In genomic region chr19:11035441-11036377, GRCh38 we compare ENCODE assay signal across 8 cellular contexts. TPM values are rescaled to one million over a fixed set of nuclear protein-coding genes. Genes with fewer than 3 reads are reported as not detected.
DNase-seq lines count a peak whose midpoint lies in the region; ATAC-seq and TF ChIP-seq lines count a peak whose summit lies in the region.

No MANE protein-coding gene starts in this region.

- TF ChIP-seq CTCF in right atrium auricular region (IDR thresholded peaks at IDR 0.05) (peak; percentile 79 to 88), sigmoid colon (IDR thresholded peaks at IDR 0.05) (peak; percentile 79 to 89 (median 84))

- TF ChIP-seq EP300 in sigmoid colon (IDR thresholded peaks at IDR 0.05), result no peak

- H3K4me3 ChIP-seq in right atrium auricular region (no peak overlapping the region), sigmoid colon (no peak overlapping the region)

- no peak for ATAC-seq in GM19395 (IDR thresholded peaks at IDR 0.05; ENCODE audit: unreplicated experiment)

- H3K4me1 ChIP-seq in right atrium auricular region (peaks cover 0 to 10% of the 10 kb centered on the region in 2 donors), sigmoid colon (peaks cover 0 to 15% (median 9%) of the 10 kb centered on the region in 4 donors)

- H3K36me3 ChIP-seq in right atrium auricular region, result peaks cover 66% of the 10 kb centered on the region
- peaks cover 21 to 92% (median 41%) of the 10 kb centered on the region in 4 donors for H3K36me3 ChIP-seq in sigmoid colon

- 22 to 37% methylated on average over 15 of the region's 15 CpGs for WGBS in sigmoid colon, 2 donors

- peak; percentile 54 for DNase-seq in GDM1 (lab: John Stamatoyannopoulos, UW)
- DNase-seq in HCEC 1CT, result peak; percentile 69
- peak; percentile 91 for DNase-seq in NCI-H1436 (lab: John Stamatoyannopoulos, UW)
- DNase-seq in T-helper 1 cell, result peak; percentile 66 to 83 (median 80)
- peak; percentile 67 for DNase-seq in amniotic stem cell (lab: John Stamatoyannopoulos, UW)
- DNase-seq in right atrium auricular region (ENCODE audit: low spot score), result peak; percentile 94
- peak; percentile 96 for DNase-seq in sigmoid colon

- TF ChIP-seq POLR2A in sigmoid colon (IDR thresholded peaks at IDR 0.05), result no peak

- H3K9me3 ChIP-seq in right atrium auricular region, result no peaks in the 10 kb centered on the region
- H3K9me3 ChIP-seq in sigmoid colon, result no peaks in the 10 kb centered on the region

- intact Hi-C loops in sigmoid colon (cut with DNase I), result loop anchor here (1.0 to 10.0 kb wide), 4 partner anchors 91 to 169 kb away; no protein-coding TSS in a partner anchor

- H3K27ac ChIP-seq in right atrium auricular region, result peak overlapping the region in 1 of 2 donors; percentile 16
- H3K27ac ChIP-seq in sigmoid colon, result peak overlapping the region; percentile 27 to 48 (median 32)

- H3K27me3 ChIP-seq in right atrium auricular region (no peaks in the 10 kb centered on the region), sigmoid colon (no peaks in the 10 kb centered on the region)

RNA-seq across cellular contexts. Expression of gene LDLR, which starts 53.6 kb away (rescaled TPM):
- total RNA-seq in right atrium auricular region, result 10 to 100 TPM; 13.8 to 15.9 TPM
- 100 to 1,000 TPM in 1 of 4 donors, 10 to 100 TPM in 1, 1 to 10 TPM in 2; 7.1 to 139 (median 15.0) TPM for total RNA-seq in sigmoid colon
- polyA plus RNA-seq in sigmoid colon, result 10 to 100 TPM; 20.4 to 76.0 (median 20.6) TPM
